26 cellular contexts compared by ENCODE assay signal in the genomic region with DNA sequence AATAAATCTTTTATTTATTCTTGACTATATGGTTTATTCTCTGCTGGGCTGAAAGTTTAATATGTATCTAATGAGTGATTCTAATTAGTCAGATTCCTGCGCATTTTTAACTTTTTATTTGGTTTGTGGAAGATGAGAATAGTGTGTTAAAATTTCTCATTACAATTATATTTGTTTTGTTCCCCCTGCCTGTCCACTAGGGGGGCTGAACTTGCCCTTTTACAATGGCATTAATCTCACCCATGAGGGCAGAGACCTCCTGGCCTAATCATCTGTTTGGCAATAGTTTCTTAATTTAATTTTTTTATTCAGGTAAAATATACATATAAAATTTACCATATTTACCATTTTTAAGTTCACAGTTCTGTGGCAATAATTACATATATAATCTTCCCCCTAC.
"Had no signal": no experiment of that assay in that cellular context is flagged by ENCODE, and none has a peak within 500 bp of the region (broad histone marks: within the 10 kb centered on the region; RNA-seq: fewer than 3 reads in every experiment).

No MANE protein-coding gene starts in this region.

- H3K36me3 Mint-ChIP-seq: brain; naive B cell; stimulated activated naive B cell treated with anti-CD40 and anti-IgM and Interleukin-4, amounts not matched to agents 10 μg/mL and 1 μg/mL and 100 μg/mL, for 72 hours had no signal

- H3K4me1 ChIP-seq: lower lobe of right lung, transverse colon, uterus had no signal

- H3K9me3 ChIP-seq: lower lobe of right lung, mucosa of descending colon, transverse colon, uterus had no signal

- ATAC-seq: activated naive CD4-positive, alpha-beta T cell treated with anti-CD3 and anti-CD28 coated beads, Interleukin-2, amount 50 U/mL, for 72 hours; activated T-helper 17 cell treated with anti-CD3 and anti-CD28 coated beads, Interleukin-2, amount 50 U/mL, for 72 hours; esophagus mucosa; left lobe of liver; lower lobe of right lung; mucosa of descending colon; sciatic nerve; stimulated activated naive B cell treated with anti-CD40 and anti-IgM and Interleukin-4, amounts not matched to agents 10 μg/mL and 1 μg/mL and 100 μg/mL, for 72 hours; WTC11 had no signal

- H3K27ac Mint-ChIP-seq: activated naive CD4-positive, alpha-beta T cell treated with anti-CD3 and anti-CD28 coated beads, Interleukin-2, amount 50 U/mL, for 72 hours; activated T-cell treated with anti-CD3 and anti-CD28 coated beads, Interleukin-2, amount 50 U/mL, for 24 hours; activated T-helper 17 cell treated with anti-CD3 and anti-CD28 coated beads, Interleukin-2, amount 50 U/mL, for 72 hours; brain; dendritic cell treated with granulocyte-macrophage colony-stimulating factor and Interleukin-4, amounts not matched to agents 40 ng/mL and 50 ng/mL, for 4 days; naive B cell; stimulated activated naive B cell treated with anti-CD40 and anti-IgM and Interleukin-4, amounts not matched to agents 10 μg/mL and 1 μg/mL and 100 μg/mL, for 72 hours; WTC11 had no signal

- H3K27me3 ChIP-seq: transverse colon, uterus had no signal

- H3K4me3 ChIP-seq: lower lobe of right lung, mucosa of descending colon, transverse colon, uterus had no signal

- DNase-seq: activated CD4-positive, alpha-beta T cell treated with anti-CD3 and anti-CD28 coated beads, Interleukin-2, amount 50 U/mL, for 4 hours; activated CD8-positive, alpha-beta memory T cell treated with anti-CD3 and anti-CD28 coated beads for 24 hours; activated CD8-positive, alpha-beta memory T cell treated with anti-CD3 and anti-CD28 coated beads, Interleukin-2, amount 50 U/mL, for 4 hours; activated T-cell treated with anti-CD3 and anti-CD28 coated beads, Interleukin-2, amount 50 U/mL, for 24 hours; aorta; effector CD4-positive, alpha-beta T cell; foreskin melanocyte; kidney; lower lobe of right lung; mesendoderm; mucosa of descending colon; naive B cell; posterior cingulate gyrus; stimulated activated CD4-positive, alpha-beta T cell treated with anti-CD3 and anti-CD28 coated beads, Interleukin-2, amount 100 ng/mL, for 48 hours; stimulated activated CD8-positive, alpha-beta memory T cell treated with anti-CD3 and anti-CD28 coated beads, Interleukin-4, amount 100 ng/mL, for 48 hours; stimulated activated naive B cell treated with anti-CD40 and anti-IgM and Interleukin-4, amounts not matched to agents 10 μg/mL and 1 μg/mL and 100 μg/mL, for 72 hours; transverse colon; uterus had no signal

- H3K36me3 ChIP-seq: lower lobe of right lung, transverse colon, uterus had no signal

- H3K4me3 Mint-ChIP-seq: activated T-cell treated with anti-CD3 and anti-CD28 coated beads, Interleukin-2, amount 50 U/mL, for 24 hours; activated T-helper 17 cell treated with anti-CD3 and anti-CD28 coated beads, Interleukin-2, amount 50 U/mL, for 72 hours; brain; dendritic cell treated with granulocyte-macrophage colony-stimulating factor and Interleukin-4, amounts not matched to agents 40 ng/mL and 50 ng/mL, for 4 days; naive B cell; stimulated activated naive B cell treated with anti-CD40 and anti-IgM and Interleukin-4, amounts not matched to agents 10 μg/mL and 1 μg/mL and 100 μg/mL, for 72 hours; WTC11 had no signal

- H3K4me1 Mint-ChIP-seq: activated T-helper 17 cell treated with anti-CD3 and anti-CD28 coated beads, Interleukin-2, amount 50 U/mL, for 72 hours; brain; naive B cell; stimulated activated naive B cell treated with anti-CD40 and anti-IgM and Interleukin-4, amounts not matched to agents 10 μg/mL and 1 μg/mL and 100 μg/mL, for 72 hours; WTC11 had no signal

- H3K27me3 Mint-ChIP-seq: brain; dendritic cell treated with granulocyte-macrophage colony-stimulating factor and Interleukin-4, amounts not matched to agents 40 ng/mL and 50 ng/mL, for 4 days had no signal

- H3K27ac ChIP-seq: lower lobe of right lung, transverse colon, uterus had no signal
